ENCODE assay signal across 1 cellular context in genomic region chr3:171977860-171978259, GRCh38.
A peak's percentile ranks its signal among the peaks of the same experiment; 100 is the strongest.
TF ChIP-seq lines count a peak whose summit lies in the region.

No MANE protein-coding gene starts in this region.

TF ChIP-seq in K562, 482 proteins besides CTCF, POLR2A, EP300 and RAD21 (continued from another document and continues in another):
- TF ChIP-seq BACH1 (tag; IDR thresholded peaks at IDR 0.05) (peak; percentile 11; the same call in 1 of the 2 replicates), TAF15 (IDR thresholded peaks at IDR 0.05; ENCODE audit: low read depth, low read length) (no peak), ZNF699 (CRISPR knock-in tag; IDR thresholded peaks at IDR 0.05; ENCODE audit: insufficient replicate concordance) (no peak), HDAC2 (IDR thresholded peaks at IDR 0.05) (peak; percentile 47; the same call in 1 of the 2 replicates), ZNF518B (CRISPR knock-in tag; IDR thresholded peaks at IDR 0.05) (no peak), NCOA1 (IDR thresholded peaks at IDR 0.05; ENCODE audit: low read depth) (no peak), TCF3 (CRISPR knock-in tag; IDR thresholded peaks at IDR 0.05) (no peak), ZNF766 (CRISPR knock-in tag; conservative IDR thresholded peaks at IDR 0.05) (no peak; the same call in 1 of the 2 replicates), SMARCE1 (IDR thresholded peaks at IDR 0.05) (peak; percentile 61; the same call in 1 of the 2 replicates), GATA2 (CRISPR knock-in tag; IDR thresholded peaks at IDR 0.05) (peak; percentile 58), ZNF239 (CRISPR knock-in tag; IDR thresholded peaks at IDR 0.05) (peak; percentile 7; the same call in 1 of the 2 replicates), KLF6 (CRISPR knock-in tag; IDR thresholded peaks at IDR 0.05; ENCODE audit: borderline replicate concordance) (peak; percentile 78; the same call in 1 of the 2 replicates), ZKSCAN8 (CRISPR knock-in tag; IDR thresholded peaks at IDR 0.05) (0 out of 2 replicates have a peak, but pooled peaks have one; percentile 30), FOXP4 (CRISPR knock-in tag; IDR thresholded peaks at IDR 0.05; ENCODE audit: borderline replicate concordance) (no peak), ZNF592 (IDR thresholded peaks at IDR 0.05) (peak; percentile 68; the same call in 1 of the 2 replicates), REST (CRISPR knock-in tag; IDR thresholded peaks at IDR 0.05; ENCODE audit: low read depth) (no peak), FOXA1 (IDR thresholded peaks at IDR 0.05; ENCODE audit: borderline replicate concordance) (no peak), KLF10 (CRISPR knock-in tag; IDR thresholded peaks at IDR 0.05) (no peak), ZNF589 (CRISPR knock-in tag; IDR thresholded peaks at IDR 0.05; ENCODE audit: low read depth) (peak; percentile 75; the same call in 1 of the 2 replicates), CHD2 (IDR thresholded peaks at IDR 0.05; ENCODE audit: low read depth, low read length) (no peak), TRIM24 (IDR thresholded peaks at IDR 0.05) (peak; percentile 82 to 86), CREB1 (IDR thresholded peaks at IDR 0.05) (no peak), CREB1 (CRISPR knock-in tag; IDR thresholded peaks at IDR 0.05) (no peak), RNF219 (CRISPR knock-in tag; IDR thresholded peaks at IDR 0.05) (no peak), KLF16 (IDR thresholded peaks at IDR 0.05) (no peak), SPI1 (IDR thresholded peaks at IDR 0.05; ENCODE audit: borderline replicate concordance, low read depth, low read length) (peak; percentile 53; the same call in 1 of the 2 replicates), ATF7 (IDR thresholded peaks at IDR 0.05) (peak; percentile 68), TCFL5 (CRISPR knock-in tag; conservative IDR thresholded peaks at IDR 0.05) (peak; percentile 65), TSHZ1 (CRISPR knock-in tag; IDR thresholded peaks at IDR 0.05) (0 out of 2 replicates have a peak, but pooled peaks have one; percentile 9), CTBP1 (IDR thresholded peaks at IDR 0.05; ENCODE audit: borderline replicate concordance) (peak; percentile 49; the same call in 1 of the 2 replicates), ZNF23 (CRISPR knock-in tag; IDR thresholded peaks at IDR 0.05) (no peak), DACH1 (IDR thresholded peaks at IDR 0.05; ENCODE audit: partially characterized antibody) (peak; percentile 99), CXXC5 (CRISPR knock-in tag; IDR thresholded peaks at IDR 0.05) (peak; percentile 76), ZFPM2 (CRISPR knock-in tag; IDR thresholded peaks at IDR 0.05) (peak; percentile 88; the same call in 1 of the 2 replicates), CHCHD3 (CRISPR knock-in tag; IDR thresholded peaks at IDR 0.05) (no peak), CBX3 (IDR thresholded peaks at IDR 0.05; ENCODE audit: borderline replicate concordance in 1 of 2, low read length in 2 of 2) (0 out of 3 replicates have a peak, but pooled peaks of 1 of the 2 experiments have one; percentile 25), GTF2B (IDR thresholded peaks at IDR 0.05; ENCODE audit: extremely low read depth, insufficient read length) (no peak), OTX1 (CRISPR knock-in tag; IDR thresholded peaks at IDR 0.05) (0 out of 2 replicates have a peak, but pooled peaks have one; percentile 57), SMAD4 (CRISPR knock-in tag; conservative IDR thresholded peaks at IDR 0.05) (peak; percentile 24; the same call in 1 of the 2 replicates), ZNF644 (tag; IDR thresholded peaks at IDR 0.05; ENCODE audit: low read depth) (0 out of 2 replicates have a peak, but pooled peaks have one; percentile 63), SOX6 (IDR thresholded peaks at IDR 0.05) (peak; percentile 69), TEAD4 (IDR thresholded peaks at IDR 0.05; ENCODE audit: low read length) (no peak; the same call in 1 of the 2 replicates), TEAD4 (CRISPR knock-in tag; IDR thresholded peaks at IDR 0.05; ENCODE audit: borderline replicate concordance) (no peak), TEAD1 (CRISPR knock-in tag; IDR thresholded peaks at IDR 0.05) (peak in 1 of 2 experiments; percentile 56; a peak in 1 of 4 replicates), MTA2 (IDR thresholded peaks at IDR 0.05; ENCODE audit: low read depth) (0 out of 2 replicates have a peak, but pooled peaks have one; percentile 26), TAF9B (IDR thresholded peaks at IDR 0.05; ENCODE audit: partially characterized antibody) (no peak)
